ENCODE assay signal across 1 cellular context in the genomic region with DNA sequence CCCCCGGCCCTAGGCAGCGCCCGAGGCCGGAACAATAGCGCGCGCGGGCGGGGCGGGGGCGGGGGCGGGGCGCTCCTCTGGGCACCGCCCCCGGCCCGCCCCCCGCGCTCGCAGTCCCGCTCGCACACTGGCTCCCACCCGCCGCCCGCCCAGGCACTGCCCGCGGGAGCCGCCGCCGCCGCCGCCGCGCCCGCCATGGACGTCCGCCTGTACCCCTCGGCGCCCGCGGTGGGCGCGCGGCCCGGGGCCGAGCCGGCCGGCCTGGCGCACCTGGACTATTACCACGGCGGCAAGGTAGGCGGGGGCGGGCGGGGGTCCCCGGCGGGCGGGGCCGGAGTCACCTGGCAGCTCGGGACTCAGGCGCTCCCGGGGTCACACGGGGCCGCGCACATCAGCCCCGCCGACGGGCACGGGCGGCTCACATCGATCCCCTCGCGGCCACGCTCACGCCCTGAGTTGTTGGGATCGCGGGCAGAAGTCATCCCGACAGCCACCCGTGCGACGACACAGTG.
TF ChIP-seq lines count a peak whose summit lies in the region.

A gene with protein sequence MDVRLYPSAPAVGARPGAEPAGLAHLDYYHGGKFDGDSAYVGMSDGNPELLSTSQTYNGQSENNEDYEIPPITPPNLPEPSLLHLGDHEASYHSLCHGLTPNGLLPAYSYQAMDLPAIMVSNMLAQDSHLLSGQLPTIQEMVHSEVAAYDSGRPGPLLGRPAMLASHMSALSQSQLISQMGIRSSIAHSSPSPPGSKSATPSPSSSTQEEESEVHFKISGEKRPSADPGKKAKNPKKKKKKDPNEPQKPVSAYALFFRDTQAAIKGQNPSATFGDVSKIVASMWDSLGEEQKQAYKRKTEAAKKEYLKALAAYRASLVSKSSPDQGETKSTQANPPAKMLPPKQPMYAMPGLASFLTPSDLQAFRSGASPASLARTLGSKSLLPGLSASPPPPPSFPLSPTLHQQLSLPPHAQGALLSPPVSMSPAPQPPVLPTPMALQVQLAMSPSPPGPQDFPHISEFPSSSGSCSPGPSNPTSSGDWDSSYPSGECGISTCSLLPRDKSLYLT (plus strand): TSS at position 156 of the 512 bp plus-strand sequence. CDS start 40 bp downstream, at position 196.

TF ChIP-seq in liver, 16 proteins besides CTCF, POLR2A, EP300 and RAD21 (continued from another document):
- TF ChIP-seq, protein P1, sequence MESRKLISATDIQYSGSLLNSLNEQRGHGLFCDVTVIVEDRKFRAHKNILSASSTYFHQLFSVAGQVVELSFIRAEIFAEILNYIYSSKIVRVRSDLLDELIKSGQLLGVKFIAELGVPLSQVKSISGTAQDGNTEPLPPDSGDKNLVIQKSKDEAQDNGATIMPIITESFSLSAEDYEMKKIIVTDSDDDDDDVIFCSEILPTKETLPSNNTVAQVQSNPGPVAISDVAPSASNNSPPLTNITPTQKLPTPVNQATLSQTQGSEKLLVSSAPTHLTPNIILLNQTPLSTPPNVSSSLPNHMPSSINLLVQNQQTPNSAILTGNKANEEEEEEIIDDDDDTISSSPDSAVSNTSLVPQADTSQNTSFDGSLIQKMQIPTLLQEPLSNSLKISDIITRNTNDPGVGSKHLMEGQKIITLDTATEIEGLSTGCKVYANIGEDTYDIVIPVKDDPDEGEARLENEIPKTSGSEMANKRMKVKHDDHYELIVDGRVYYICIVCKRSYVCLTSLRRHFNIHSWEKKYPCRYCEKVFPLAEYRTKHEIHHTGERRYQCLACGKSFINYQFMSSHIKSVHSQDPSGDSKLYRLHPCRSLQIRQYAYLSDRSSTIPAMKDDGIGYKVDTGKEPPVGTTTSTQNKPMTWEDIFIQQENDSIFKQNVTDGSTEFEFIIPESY (IDR thresholded peaks at IDR 0.05): no peak
